1 cellular context compared by ENCODE assay signal in genomic region chr17:47742319-47743181, GRCh38.
TF ChIP-seq lines count a peak whose summit lies in the region.

No MANE protein-coding gene starts in this region.

TF ChIP-seq in H1, 55 proteins besides CTCF, POLR2A, EP300 and RAD21 (continued from another document):
- TF ChIP-seq ATF3 (IDR thresholded peaks at IDR 0.05; ENCODE audit: insufficient read depth, low read depth, low read length) (no peak), EGR1 (IDR thresholded peaks at IDR 0.05; ENCODE audit: borderline replicate concordance, low read depth, low read length) (peak; percentile 18; the same call in 1 of the 2 replicates), TCF12 (IDR thresholded peaks at IDR 0.05; ENCODE audit: low read depth, low read length) (peak; percentile 71; the same call in 1 of the 2 replicates), MAFK (IDR thresholded peaks at IDR 0.05; ENCODE audit: low read depth, low read length) (no peak), POU5F1 (IDR thresholded peaks at IDR 0.05; ENCODE audit: low read depth, low read length) (no peak), BACH1 (IDR thresholded peaks at IDR 0.05; ENCODE audit: low read length) (no peak), ATF2 (IDR thresholded peaks at IDR 0.05; ENCODE audit: low read length) (no peak), KDM1A (IDR thresholded peaks at IDR 0.05; ENCODE audit: borderline replicate concordance, low read length) (peak; percentile 24; the same call in 1 of the 2 replicates), ASH2L (IDR thresholded peaks at IDR 0.05; ENCODE audit: low read length) (no peak), CBX8 (IDR thresholded peaks at IDR 0.05; ENCODE audit: borderline replicate concordance, low read depth, low read length) (no peak), GTF2F1 (IDR thresholded peaks at IDR 0.05; ENCODE audit: borderline replicate concordance, low read depth, low read length) (no peak), SP2 (IDR thresholded peaks at IDR 0.05; ENCODE audit: low read length) (no peak), POLR2AphosphoS5 (IDR thresholded peaks at IDR 0.05; ENCODE audit: low read depth, low read length) (no peak), YY1 (IDR thresholded peaks at IDR 0.05; ENCODE audit: low read depth, low read length) (peak; percentile 70), SIN3A (conservative IDR thresholded peaks at IDR 0.05 in 1 of 2, IDR thresholded peaks at IDR 0.05 in 1 of 2; ENCODE audit: low read depth in 1 of 2, low read length in 2 of 2) (0 out of 4 replicates have a peak, but pooled peaks of 1 of the 2 experiments have one; percentile 34), SUZ12 (IDR thresholded peaks at IDR 0.05; ENCODE audit: low read length) (no peak), TBP (IDR thresholded peaks at IDR 0.05; ENCODE audit: low read depth, low read length) (no peak), KDM4A (IDR thresholded peaks at IDR 0.05; ENCODE audit: low read depth, low read length, severe bottlenecking) (no peak)
